In genomic region chr5:172479034-172479783, GRCh38 we compare ENCODE assay signal across 8 cellular contexts. TPM values are rescaled to one million over a fixed set of nuclear protein-coding genes. Genes with fewer than 3 reads are reported as not detected.
DNase-seq lines count a peak whose midpoint lies in the region; ATAC-seq and TF ChIP-seq lines count a peak whose summit lies in the region.

No MANE protein-coding gene starts in this region.

- peak; percentile 6 for TF ChIP-seq CTCF in GM12801 (IDR thresholded peaks at IDR 0.05; ENCODE audit: extremely low read depth, insufficient read length)

- intact Hi-C loops in activated CD4-positive, alpha-beta T cell treated with anti-CD3 and anti-CD28 coated beads for 36 hours (cut with DNase I, micrococcal nuclease), result loop anchor here (1.0 to 5.0 kb wide), 3 partner anchors 163 to 453 kb away; partner anchors contain the start of gene NEURL1B (in 1 of the 2)
- intact Hi-C loops in left colon (cut with DNase I, micrococcal nuclease), result loop anchor here in 1 of 2 donors (2.0 kb wide), 1 partner anchor 218 kb away; no protein-coding TSS in a partner anchor

- H3K4me1 Mint-ChIP-seq in activated CD4-positive, alpha-beta T cell treated with anti-CD3 and anti-CD28 coated beads for 36 hours, result no peaks in the 10 kb centered on the region

- no peaks in the 10 kb centered on the region for H3K36me3 Mint-ChIP-seq in activated CD4-positive, alpha-beta T cell treated with anti-CD3 and anti-CD28 coated beads for 36 hours (ENCODE audit: low read depth)

- CTCF ChIA-PET in activated CD4-positive, alpha-beta T cell treated with anti-CD3 and anti-CD28 coated beads for 36 hours (lab: Charles Lee), result interaction anchor here (0.6 to 2.3 kb wide), 7 partner anchors 19 to 235 kb away, joined by 3 to 13 read pairs (median 3); no protein-coding TSS in a partner anchor

- no peak overlapping the region for H3K4me3 Mint-ChIP-seq in activated CD4-positive, alpha-beta T cell treated with anti-CD3 and anti-CD28 coated beads for 36 hours

- no peaks in the 10 kb centered on the region for H3K9me3 Mint-ChIP-seq in activated CD4-positive, alpha-beta T cell treated with anti-CD3 and anti-CD28 coated beads for 36 hours (ENCODE audit: low read depth)

- no peak overlapping the region for H3K27ac Mint-ChIP-seq in activated CD4-positive, alpha-beta T cell treated with anti-CD3 and anti-CD28 coated beads for 36 hours

- DNase-seq in NCI-H345 (lab: John Stamatoyannopoulos, UW) (peak; percentile 94), dedifferentiated amniotic fluid mesenchymal stem cell (ENCODE audit: extremely low spot score) (peak; percentile 90), left colon (peak; percentile 83 to 87)
- DNase-seq in activated CD4-positive, alpha-beta T cell treated with anti-CD3 and anti-CD28 coated beads for 36 hours, result peak; percentile 81
- DNase-seq in stimulated activated CD4-positive, alpha-beta T cell treated with anti-CD3 and anti-CD28 coated beads, Interleukin-4, amount 100 ng/mL, for 24 hours, result peak; percentile 61

- POLR2A ChIA-PET in activated CD4-positive, alpha-beta T cell treated with anti-CD3 and anti-CD28 coated beads for 36 hours (lab: Charles Lee), result no interaction called here

- ATAC-seq in HG03103 (IDR thresholded peaks at IDR 0.05; ENCODE audit: low read depth, unreplicated experiment), result peak; percentile 92
- peak; percentile 98 for ATAC-seq in activated CD4-positive, alpha-beta T cell treated with anti-CD3 and anti-CD28 coated beads for 36 hours
- ATAC-seq in left colon, result peak; percentile 99
- no peak for ATAC-seq in HG03095 (IDR thresholded peaks at IDR 0.05; ENCODE audit: unreplicated experiment)

- H3K27me3 Mint-ChIP-seq in activated CD4-positive, alpha-beta T cell treated with anti-CD3 and anti-CD28 coated beads for 36 hours, result peaks cover 2% of the 10 kb centered on the region

RNA-seq across cellular contexts. Expression of gene SH3PXD2B, which starts 24.9 kb away (rescaled TPM):
- total RNA-seq in activated CD4-positive, alpha-beta T cell treated with anti-CD3 and anti-CD28 coated beads for 36 hours, result 1 to 10 TPM; 1.3 to 1.8 TPM
- total RNA-seq in left colon, result 10 to 100 TPM; 11.1 to 12.6 TPM

Comparison
In these comparisons a context has a peak if more than half of its experiments do, and no peak if none do; other contexts are left out.
1. RNA of gene SH3PXD2B, which starts 24.9 kb away (total RNA-seq): 11.1 to 12.6 TPM in left colon; 1.3 to 1.8 TPM in activated CD4-positive, alpha-beta T cell treated with anti-CD3 and anti-CD28 coated beads for 36 hours; every median in the first group is over 4 times any median in the second.
2. Peak in every context shown above with its lines, with median percentiles within 50 percentile points of each other: DNase-seq.